ENCODE assay signal across 21 cellular contexts in the genomic region with DNA sequence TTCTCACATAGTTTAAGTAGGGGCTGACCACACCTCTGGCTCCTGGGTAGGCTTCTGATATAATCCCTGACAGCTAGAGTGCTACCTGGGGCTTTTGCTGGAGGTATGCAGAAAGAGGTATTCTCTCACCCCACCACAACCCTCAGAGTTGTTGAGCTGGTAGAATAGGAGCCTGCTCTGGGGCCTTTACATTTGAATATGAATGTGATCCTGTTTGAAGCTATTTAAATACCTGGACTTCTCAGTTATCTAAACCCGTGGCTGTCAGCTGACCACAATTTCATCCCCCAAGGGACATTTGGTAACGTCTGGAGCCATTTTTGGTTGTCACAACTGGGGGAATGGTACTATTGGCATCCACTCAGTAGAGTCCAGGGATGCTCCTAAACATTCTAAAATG.
DNase-seq lines count a peak whose midpoint lies in the region; ATAC-seq and TF ChIP-seq lines count a peak whose summit lies in the region.
"Had no signal": no experiment of that assay in that cellular context is flagged by ENCODE, and none has a peak within 500 bp of the region (broad histone marks: within the 10 kb centered on the region; RNA-seq: fewer than 3 reads in every experiment).

No MANE protein-coding gene starts in this region.

- peak; percentile 80 for DNase-seq in GM23338 (ENCODE audit: low spot score)
- no peak for DNase-seq in OCI-LY7 (ENCODE audit: low spot score)
- peak; percentile 33 for DNase-seq in iPS DF 4.7 (ENCODE audit: extremely low read depth, low spot score)
- peak; percentile 74 for DNase-seq in mesendoderm
- DNase-seq in activated CD4-positive, alpha-beta T cell treated with anti-CD3 and anti-CD28 coated beads for 4 hours = no peak
- no peak for DNase-seq in effector CD4-positive, alpha-beta T cell
- DNase-seq: CD4-positive, CD25-positive, alpha-beta regulatory T cell; COR-L47; DMS53; Kasumi-1; NCI-H1105 treated with DMSO at 0.1 percent for 48 hours; NCI-H146; NCI-H1930; NCI-H2107; NCI-H446 treated with DMSO at 0.1 percent for 48 hours; OCI-M1; SIG-M5; SW 1271 had no signal

- H3K27me3 ChIP-seq in GM23338 (ENCODE audit: insufficient read depth) (no peaks in the 10 kb centered on the region), mesendoderm (ENCODE audit: insufficient read depth, low read length, poor library complexity) (no peaks in the 10 kb centered on the region)

- H3K4me2 ChIP-seq in GM23338 = 0 out of 2 replicates have a peak overlapping the region, but pooled peaks have one; percentile 2
- no peak overlapping the region for H3K4me2 ChIP-seq in OCI-LY7 (ENCODE audit: low read length)
- H3K4me2 ChIP-seq in mesendoderm (ENCODE audit: low read length) = no peak overlapping the region

- no peak overlapping the region for H3K18ac ChIP-seq in mesendoderm (ENCODE audit: low read length)

- no peaks in the 10 kb centered on the region for H3K9me3 Mint-ChIP-seq in GM23338

- no peaks in the 10 kb centered on the region for H3F3A ChIP-seq in GM23338 (replicated peaks; ENCODE audit: low read depth)

- H3K79me2 ChIP-seq in GM23338 (replicated peaks; ENCODE audit: insufficient read depth) = no peaks in the 10 kb centered on the region
- no peaks in the 10 kb centered on the region for H3K79me2 ChIP-seq in OCI-LY7 (ENCODE audit: insufficient read depth, low read depth, low read length)
- no peaks in the 10 kb centered on the region for H3K79me2 ChIP-seq in mesendoderm (ENCODE audit: control insufficient read depth, insufficient read depth, low read length)

- H3K4me3 Mint-ChIP-seq in GM23338 = no peak overlapping the region
- H3K4me3 Mint-ChIP-seq: CD4-positive, CD25-positive, alpha-beta regulatory T cell had no signal

- no peak overlapping the region for H2BK5ac ChIP-seq in mesendoderm (ENCODE audit: low read length)

- no peak overlapping the region for H2BK120ac ChIP-seq in mesendoderm (ENCODE audit: low read depth, low read length)

- no peaks in the 10 kb centered on the region for H3K79me1 ChIP-seq in mesendoderm (ENCODE audit: low read length)

- H4K5ac ChIP-seq in mesendoderm (ENCODE audit: low read length) = no peak overlapping the region

- H3K9ac ChIP-seq in mesendoderm (ENCODE audit: low read length) = no peak overlapping the region

- H3K4me1 ChIP-seq in GM23338 (ENCODE audit: insufficient read depth) (peaks cover 7% of the 10 kb centered on the region), OCI-LY7 (ENCODE audit: insufficient read depth, low read length, poor library complexity, severe bottlenecking) (no peaks in the 10 kb centered on the region), mesendoderm (ENCODE audit: control insufficient read depth, low read depth, low read length) (no peaks in the 10 kb centered on the region)

- TF ChIP-seq CTCF in GM23338 (conservative IDR thresholded peaks at IDR 0.05; ENCODE audit: low read depth in 2 of 2) (no peak), OCI-LY7 (conservative IDR thresholded peaks at IDR 0.05; ENCODE audit: low read length) (no peak)

- no peak overlapping the region for H3K4ac ChIP-seq in mesendoderm (ENCODE audit: low read depth, low read length)

- no peak overlapping the region for H3K56ac ChIP-seq in mesendoderm (ENCODE audit: low read length)

- no peak overlapping the region for H3K27ac Mint-ChIP-seq in GM23338
- H3K27ac Mint-ChIP-seq: CD4-positive, CD25-positive, alpha-beta regulatory T cell had no signal

- H3K9me2 ChIP-seq in GM23338 (ENCODE audit: insufficient read depth) = peaks cover 8% of the 10 kb centered on the region; the same call in 1 of the 2 replicates
- H3K9me2 ChIP-seq in OCI-LY7 (ENCODE audit: insufficient read depth, low read length) = no peaks in the 10 kb centered on the region

- H4K8ac ChIP-seq in mesendoderm (ENCODE audit: low read depth, low read length) = no peak overlapping the region

- H3K4me1 Mint-ChIP-seq in GM23338 = peaks cover 21% of the 10 kb centered on the region
- H3K4me1 Mint-ChIP-seq: CD4-positive, CD25-positive, alpha-beta regulatory T cell had no signal

- no peaks in the 10 kb centered on the region for H3K27me3 Mint-ChIP-seq in GM23338 (ENCODE audit: insufficient read depth, low read depth, poor library complexity)
- H3K27me3 Mint-ChIP-seq: CD4-positive, CD25-positive, alpha-beta regulatory T cell had no signal

- no peak overlapping the region for H2AK5ac ChIP-seq in mesendoderm (ENCODE audit: low read length)

- H3K27ac ChIP-seq in GM23338 (ENCODE audit: low read depth) (no peak overlapping the region), OCI-LY7 (ENCODE audit: low read depth, low read length, poor library complexity, severe bottlenecking) (no peak overlapping the region), mesendoderm (ENCODE audit: low read depth, low read length) (no peak overlapping the region)
- H3K27ac ChIP-seq: SK-N-MC had no signal

- H3K4me3 ChIP-seq in GM23338 (no peak overlapping the region), OCI-LY7 (ENCODE audit: low read depth, low read length, poor library complexity, severe bottlenecking) (no peak overlapping the region), mesendoderm (ENCODE audit: low read length) (no peak overlapping the region)
- H3K4me3 ChIP-seq: K562, SK-N-MC had no signal

- H4K20me1 ChIP-seq in GM23338 (replicated peaks; ENCODE audit: insufficient read depth) = no peaks in the 10 kb centered on the region
- H4K20me1 ChIP-seq in OCI-LY7 (ENCODE audit: insufficient read depth, low read length) = no peaks in the 10 kb centered on the region

- H3K36me3 ChIP-seq in GM23338 (ENCODE audit: insufficient read depth) (no peaks in the 10 kb centered on the region), OCI-LY7 (ENCODE audit: insufficient read depth, low read length) (no peaks in the 10 kb centered on the region), mesendoderm (ENCODE audit: control insufficient read depth, insufficient read depth, low read length) (no peaks in the 10 kb centered on the region)

- H3K9me3 ChIP-seq in OCI-LY7 (ENCODE audit: low read length) = peaks cover 11% of the 10 kb centered on the region; the same call in 1 of the 2 replicates

- intact Hi-C loops in OCI-LY7 (cut with micrococcal nuclease; ENCODE audit: unreplicated experiment) = no loop called here

- H3K23ac ChIP-seq in mesendoderm (ENCODE audit: low read length) = no peak overlapping the region

- BruUV-seq in OCI-LY7 (replicated peaks; lab: Mats Ljungman, UMichigan) = no TSS peak

- POLR2A ChIA-PET in OCI-LY7 (lab: Charles Lee) = no interaction called here

- WGBS in mesendoderm (ENCODE audit: extremely low coverage, insufficient coverage, low lambda C conversion rate) = no CpG with 5 or more reads among the region's 2 CpGs

- H3K36me3 Mint-ChIP-seq in GM23338 (ENCODE audit: low read depth) = no peaks in the 10 kb centered on the region
- H3K36me3 Mint-ChIP-seq: CD4-positive, CD25-positive, alpha-beta regulatory T cell had no signal

- H2AFZ ChIP-seq in GM23338 = peak overlapping the region; percentile 12; the same call in 1 of the 2 replicates
- peak overlapping the region; percentile 31; the same call in 1 of the 2 replicates for H2AFZ ChIP-seq in OCI-LY7 (ENCODE audit: low read length)

- no peak overlapping the region for H2BK15ac ChIP-seq in mesendoderm (replicated peaks; ENCODE audit: low read depth)

- ATAC-seq in GM23338 (peak; percentile 100), HG03045 (IDR thresholded peaks at IDR 0.05; ENCODE audit: unreplicated experiment) (no peak)
- ATAC-seq: K562 had no signal

- CTCF ChIA-PET in OCI-LY7 (lab: Charles Lee; ENCODE audit: unreplicated experiment) = no interaction called here

Comparison
In these comparisons a context has a peak if more than half of its experiments do, and no peak if none do; other contexts are left out.
1. DNase-seq: peak in GM23338 (single experiment), iPS DF 4.7 (single experiment) and mesendoderm (single experiment); none in OCI-LY7 (single experiment), activated CD4-positive, alpha-beta T cell treated with anti-CD3 and anti-CD28 coated beads for 4 hours (0 of 2) and effector CD4-positive, alpha-beta T cell (single experiment).